19 cellular contexts compared by ENCODE assay signal in the genomic region with DNA sequence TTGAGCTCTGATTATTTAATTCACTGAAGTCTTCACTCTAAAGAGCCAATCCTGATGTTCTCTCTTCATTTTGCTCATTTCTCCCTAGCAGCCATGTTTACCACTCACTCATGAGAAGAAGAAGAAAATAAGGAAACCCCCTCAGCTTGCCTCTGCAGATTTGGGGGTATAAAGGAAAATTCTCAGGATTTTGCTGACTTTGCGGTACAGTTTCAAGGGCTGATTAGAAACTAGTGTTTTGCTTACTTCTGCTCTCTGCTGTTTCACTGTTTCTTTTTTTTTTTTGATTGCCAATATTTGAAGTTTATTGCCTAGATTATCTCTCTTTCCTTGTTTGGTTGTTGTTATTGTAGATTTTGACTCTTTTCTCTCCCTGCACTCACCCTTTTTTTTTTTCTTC. TPM values are rescaled to one million over a fixed set of nuclear protein-coding genes. Genes with fewer than 3 reads are reported as not detected.
DNase-seq lines count a peak whose midpoint lies in the region; ATAC-seq, FAIRE-seq and TF ChIP-seq lines count a peak whose summit lies in the region.
"Had no signal": no experiment of that assay in that cellular context is flagged by ENCODE, and none has a peak within 500 bp of the region (broad histone marks: within the 10 kb centered on the region; RNA-seq: fewer than 3 reads in every experiment).

No MANE protein-coding gene starts in this region.

- no peak for TF ChIP-seq RAD21 in K562 (CRISPR knock-in tag; conservative IDR thresholded peaks at IDR 0.05 in 1 of 2, IDR thresholded peaks at IDR 0.05 in 1 of 2)

- no peak for ATAC-seq in activated CD4-positive, alpha-beta T cell treated with anti-CD3 and anti-CD28 coated beads for 36 hours
- no peak for ATAC-seq in K562
- no peak for ATAC-seq in naive thymus-derived CD4-positive, alpha-beta T cell

- peaks cover 42% of the 10 kb centered on the region for H3K36me3 Mint-ChIP-seq in activated CD4-positive, alpha-beta T cell treated with anti-CD3 and anti-CD28 coated beads for 36 hours (ENCODE audit: low read depth)
- peaks cover 0 to 35% (median 19%) of the 10 kb centered on the region in 5 donors for H3K36me3 Mint-ChIP-seq in naive thymus-derived CD4-positive, alpha-beta T cell

- H4K20me1 ChIP-seq in KMS-11 (ENCODE audit: insufficient read depth), result no peaks in the 10 kb centered on the region
- no peaks in the 10 kb centered on the region for H4K20me1 ChIP-seq in K562 (replicated peaks; ENCODE audit: control insufficient read depth, insufficient read depth, low read length)
- no peaks in the 10 kb centered on the region for H4K20me1 ChIP-seq in smooth muscle cell (ENCODE audit: low read depth)

- H3K9me3 Mint-ChIP-seq in activated CD4-positive, alpha-beta T cell treated with anti-CD3 and anti-CD28 coated beads for 36 hours (ENCODE audit: low read depth), result no peaks in the 10 kb centered on the region
- no peaks in the 10 kb centered on the region for H3K9me3 Mint-ChIP-seq in naive thymus-derived CD4-positive, alpha-beta T cell
- H3K9me3 Mint-ChIP-seq: CD4-positive, alpha-beta memory T cell had no signal

- no peak for TF ChIP-seq EP300 in K562 (IDR thresholded peaks at IDR 0.05; ENCODE audit: low read length)

- H3K4me2 ChIP-seq in KMS-11, result peak overlapping the region; percentile 77
- H3K4me2 ChIP-seq in K562 (ENCODE audit: insufficient read depth, low read length), result no peak overlapping the region
- H3K4me2 ChIP-seq in smooth muscle cell, result no peak overlapping the region

- H3K9me3 ChIP-seq in K562 (replicated peaks; ENCODE audit: control insufficient read depth, insufficient read depth, low read depth, low read length), result no peaks in the 10 kb centered on the region
- H3K9me3 ChIP-seq in naive thymus-derived CD4-positive, alpha-beta T cell (ENCODE audit: control insufficient read depth in 2 of 3, low read length in 3 of 3), result no peaks in the 10 kb centered on the region
- H3K9me3 ChIP-seq in smooth muscle cell (replicated peaks; ENCODE audit: low read depth), result no peaks in the 10 kb centered on the region
- H3K9me3 ChIP-seq: HAP-1 had no signal

- in situ Hi-C loops in K562 (cut with MboI), result no loop called here

- CTCF ChIA-PET in activated CD4-positive, alpha-beta T cell treated with anti-CD3 and anti-CD28 coated beads for 36 hours (lab: Charles Lee), result interaction anchor here (1.0 to 2.0 kb wide), 4 partner anchors 10 to 46 kb away, joined by 3 to 7 read pairs (median 4); no protein-coding TSS in a partner anchor
- CTCF ChIA-PET in K562 (lab: Yijun Ruan, JAX; ENCODE audit: low intra/inter-chr PET ratio), result no interaction called here
- CTCF ChIA-PET in naive thymus-derived CD4-positive, alpha-beta T cell (lab: Charles Lee), result interaction anchor here (0.7 kb wide), 1 partner anchor 10 kb away, joined by 3 read pairs; no protein-coding TSS in a partner anchor

- H3K27me3 ChIP-seq in KMS-11 (ENCODE audit: insufficient read depth, low read depth), result no peaks in the 10 kb centered on the region
- no peaks in the 10 kb centered on the region for H3K27me3 ChIP-seq in K562 (ENCODE audit: control insufficient read depth in 2 of 2, insufficient read depth in 2 of 2, low read length in 2 of 2)
- no peaks in the 10 kb centered on the region for H3K27me3 ChIP-seq in naive thymus-derived CD4-positive, alpha-beta T cell (ENCODE audit: control insufficient read depth in 2 of 2, insufficient read depth in 2 of 2, low read length in 2 of 2)
- H3K27me3 ChIP-seq in smooth muscle cell (ENCODE audit: low read depth), result no peaks in the 10 kb centered on the region

- H3K9me1 ChIP-seq in K562 (ENCODE audit: control insufficient read depth, insufficient read depth, low read length), result no peaks in the 10 kb centered on the region

- no peaks in the 10 kb centered on the region for H3K27me3 Mint-ChIP-seq in activated CD4-positive, alpha-beta T cell treated with anti-CD3 and anti-CD28 coated beads for 36 hours
- no peaks in the 10 kb centered on the region for H3K27me3 Mint-ChIP-seq in naive thymus-derived CD4-positive, alpha-beta T cell
- H3K27me3 Mint-ChIP-seq: CD4-positive, alpha-beta memory T cell had no signal

- H3K4me3 ChIP-seq in KMS-11 (IDR thresholded peaks at IDR 0.05; ENCODE audit: insufficient read depth, low read depth, low read length), result no peak overlapping the region
- H3K4me3 ChIP-seq in K562, result no peak overlapping the region
- no peak overlapping the region for H3K4me3 ChIP-seq in naive thymus-derived CD4-positive, alpha-beta T cell (ENCODE audit: low read length)
- H3K4me3 ChIP-seq in smooth muscle cell, result no peak overlapping the region
- H3K4me3 ChIP-seq: HAP-1 had no signal

- H2AFZ ChIP-seq in KMS-11 (ENCODE audit: low read depth) (no peak overlapping the region), K562 (ENCODE audit: low read depth, low read length) (no peak overlapping the region), smooth muscle cell (ENCODE audit: low read depth) (no peak overlapping the region)

- FAIRE-seq in K562 (lab: Jason Lieb, UNC) (peak; percentile 6), frontal cortex (lab: Jason Lieb, UNC) (no peak)
- FAIRE-seq: GM19239 had no signal

- no peaks in the 10 kb centered on the region for H3F3A ChIP-seq in smooth muscle cell (ENCODE audit: low read depth)

- H3K27ac ChIP-seq in KMS-11 (peak overlapping the region; percentile 28), K562 (ENCODE audit: extremely low read depth, low read depth, low read length) (no peak overlapping the region), smooth muscle cell (ENCODE audit: low read depth) (no peak overlapping the region)
- H3K27ac ChIP-seq in naive thymus-derived CD4-positive, alpha-beta T cell (ENCODE audit: low read depth, low read length), result no peak overlapping the region

- WGBS in K562 (ENCODE audit: insufficient coverage, low coverage, missing lambda C conversion rate), result 100% methylated on average over 1 of the region's 1 CpG
- WGBS in smooth muscle cell (ENCODE audit: low lambda C conversion rate), result 100% methylated on average over 1 of the region's 1 CpG

- H3K4me1 ChIP-seq in KMS-11 (ENCODE audit: low read depth, poor library complexity, severe bottlenecking) (peaks cover 58% of the 10 kb centered on the region), K562 (replicated peaks in 1 of 2; ENCODE audit: control insufficient read depth in 2 of 2, insufficient read depth in 2 of 2, low read length in 2 of 2) (no peaks in the 10 kb centered on the region; a peak in 2 of 5 replicates), smooth muscle cell (ENCODE audit: low read depth) (no peaks in the 10 kb centered on the region)
- no peaks in the 10 kb centered on the region for H3K4me1 ChIP-seq in naive thymus-derived CD4-positive, alpha-beta T cell (ENCODE audit: control insufficient read depth in 2 of 2, insufficient read depth in 2 of 2, low read length in 2 of 2)
- H3K4me1 ChIP-seq: HAP-1 had no signal

- peaks cover 26% of the 10 kb centered on the region for H3K4me1 Mint-ChIP-seq in activated CD4-positive, alpha-beta T cell treated with anti-CD3 and anti-CD28 coated beads for 36 hours
- H3K4me1 Mint-ChIP-seq in naive thymus-derived CD4-positive, alpha-beta T cell, result peaks cover 0 to 9% (median 0%) of the 10 kb centered on the region in 7 donors

- BruUV-seq in K562 (replicated peaks; lab: Mats Ljungman, UMichigan), result no TSS peak

- intact Hi-C loops in activated CD4-positive, alpha-beta T cell treated with anti-CD3 and anti-CD28 coated beads for 36 hours (cut with DNase I, micrococcal nuclease), result no loop called here
- intact Hi-C loops in K562 (cut with micrococcal nuclease), result no loop called here
- intact Hi-C loops in naive thymus-derived CD4-positive, alpha-beta T cell (cut with micrococcal nuclease), result no loop called here

- H3K36me3 ChIP-seq in KMS-11 (ENCODE audit: insufficient read depth) (no peaks in the 10 kb centered on the region), K562 (ENCODE audit: control insufficient read depth, insufficient read depth, low read length) (peaks cover 3% of the 10 kb centered on the region; the same call in 2 of the 3 replicates), smooth muscle cell (ENCODE audit: low read depth) (peaks cover 5% of the 10 kb centered on the region)
- peaks cover 0 to 24% (median 5%) of the 10 kb centered on the region in 3 experiments for H3K36me3 ChIP-seq in naive thymus-derived CD4-positive, alpha-beta T cell (ENCODE audit: control insufficient read depth in 2 of 3, insufficient read depth in 3 of 3, low read length in 3 of 3)

- no peak for DNase-seq in activated CD4-positive, alpha-beta T cell treated with anti-CD3 and anti-CD28 coated beads for 36 hours
- DNase-seq in activated CD4-positive, alpha-beta T cell treated with anti-CD3 and anti-CD28 coated beads, Interleukin-2, amount 50 U/mL, for 48 hours, result no peak
- DNase-seq in K562 (ENCODE audit: extremely low read depth in 1 of 4, low spot score in 3 of 4) (no peak), frontal cortex (ENCODE audit: low spot score in 2 of 2) (no peak), smooth muscle cell (lab: John Stamatoyannopoulos, UW; ENCODE audit: unreplicated experiment) (no peak), kidney tubule cell (ENCODE audit: low spot score) (no peak)
- no peak for DNase-seq in naive thymus-derived CD4-positive, alpha-beta T cell
- DNase-seq: 8988T; Calu3; CD4-positive, alpha-beta memory T cell; DMS53; NCI-H146; NCI-H2081; NCI-H748 treated with DMSO at 0.1 percent for 48 hours; OCI-M1; RPMI8226 had no signal

- POLR2A ChIA-PET in activated CD4-positive, alpha-beta T cell treated with anti-CD3 and anti-CD28 coated beads for 36 hours (lab: Charles Lee), result no interaction called here
- POLR2A ChIA-PET in K562 (lab: Yijun Ruan, JAX), result interaction anchor here (1.2 to 1.6 kb wide), 4 partner anchors 8 to 11 kb away, joined by 3 to 9 read pairs (median 4); no protein-coding TSS in a partner anchor
- POLR2A ChIA-PET in naive thymus-derived CD4-positive, alpha-beta T cell (lab: Charles Lee), result no interaction called here

- no peak for TF ChIP-seq POLR2A in K562 (conservative IDR thresholded peaks at IDR 0.05)

- H3K79me2 ChIP-seq in KMS-11 (ENCODE audit: insufficient read depth, low read depth) (no peaks in the 10 kb centered on the region), K562 (ENCODE audit: control insufficient read depth, insufficient read depth, low read length) (no peaks in the 10 kb centered on the region), smooth muscle cell (ENCODE audit: low read depth) (no peaks in the 10 kb centered on the region)

- peak overlapping the region; percentile 2 for H3K27ac Mint-ChIP-seq in activated CD4-positive, alpha-beta T cell treated with anti-CD3 and anti-CD28 coated beads for 36 hours
- H3K27ac Mint-ChIP-seq in naive thymus-derived CD4-positive, alpha-beta T cell, result peak overlapping the region in 5 of 9 donors; percentile 24 to 60 (median 28)

- TF ChIP-seq CTCF in KMS-11 (conservative IDR thresholded peaks at IDR 0.05; ENCODE audit: low read depth, low read length) (no peak), K562 (IDR thresholded peaks at IDR 0.05 in 2 of 3, conservative IDR thresholded peaks at IDR 0.05 in 1 of 3; ENCODE audit: insufficient read depth in 2 of 3, low read depth in 1 of 3, low read length in 3 of 3) (no peak), smooth muscle cell (IDR thresholded peaks at IDR 0.05; ENCODE audit: borderline replicate concordance, insufficient read depth, poor library complexity, severe bottlenecking) (no peak)

- H3K9ac ChIP-seq in KMS-11, result no peak overlapping the region
- no peak overlapping the region for H3K9ac ChIP-seq in K562 (ENCODE audit: insufficient read depth in 1 of 2, low read depth in 2 of 2, low read length in 2 of 2)
- no peak overlapping the region for H3K9ac ChIP-seq in smooth muscle cell (ENCODE audit: low read depth)

- no peak overlapping the region for H3K4me3 Mint-ChIP-seq in activated CD4-positive, alpha-beta T cell treated with anti-CD3 and anti-CD28 coated beads for 36 hours
- H3K4me3 Mint-ChIP-seq in naive thymus-derived CD4-positive, alpha-beta T cell, result no peak overlapping the region
- H3K4me3 Mint-ChIP-seq: CD4-positive, alpha-beta memory T cell had no signal

RNA-seq across cellular contexts. Expression of a gene that starts 23.4 kb away (rescaled TPM):
- 10 to 100 TPM; 40.1 to 47.6 TPM for total RNA-seq in activated CD4-positive, alpha-beta T cell treated with anti-CD3 and anti-CD28 coated beads for 36 hours
- 5.8 and 9.9 TPM in 2 replicates for total RNA-seq in K562 (2011; cell fraction: chromatin; rRNA removed; ENCODE audit: low replicate concordance)
- 11.3 and 12.0 TPM in 2 replicates for total RNA-seq in K562 (2011; cell fraction: nucleolus; rRNA removed)
- total RNA-seq in K562 (2011; cell fraction: nucleoplasm; rRNA removed), result 17.2 and 21.7 TPM in 2 replicates
- 67.0 and 94.5 TPM in 2 replicates for total RNA-seq in K562 (2014; rRNA removed)
- total RNA-seq in K562 (2014; rRNA removed; fragmentation: Illumina TruSeq; extraction: Trizol), result 50.5 and 56.2 TPM in 2 replicates
- 55.0 and 57.0 TPM in 2 replicates for total RNA-seq in K562 (2015; rRNA removed; fragmentation: Illumina TruSeq; extraction: Trizol)
- total RNA-seq in K562 (2021), result 62.2 and 68.5 TPM in 2 replicates
- 55.3 and 70.5 TPM in 2 replicates for polyA plus RNA-seq in K562 (2011; rRNA removed)
- 118 and 120 TPM in 2 replicates for polyA plus RNA-seq in K562 (2011; cell fraction: cytosol; rRNA removed)
- 43.7 and 47.3 TPM in 2 replicates for polyA plus RNA-seq in K562 (2011; cell fraction: nucleus; rRNA removed)
- 89.0 and 106 TPM in 2 replicates for polyA plus RNA-seq in K562 (2012)
- polyA plus RNA-seq in K562 (2014; fragmentation: Illumina TruSeq; extraction: Trizol), result 101 and 109 TPM in 2 replicates
- polyA plus RNA-seq in K562 (2014; fragmentation: Nextera tagmentation; extraction: Ambion mirVana), result 10 to 100 TPM; 14.6 to 26.7 TPM
- 68.3 and 71.2 TPM in 2 replicates for polyA plus RNA-seq in K562 (2014; rRNA removed)
- 26.0 and 30.5 TPM in 2 replicates for polyA minus RNA-seq in K562 (2011; rRNA and poly(A)+ RNA removed)
- polyA minus RNA-seq in K562 (2011; cell fraction: cytosol; rRNA and poly(A)+ RNA removed), result 24.7 and 31.9 TPM in 2 replicates
- 6.7 and 12.2 TPM in 2 replicates for polyA minus RNA-seq in K562 (2011; cell fraction: nucleus; rRNA and poly(A)+ RNA removed)
- 10 to 100 TPM in 2 of 5 experiments, 1 to 10 TPM in 3; 4.5 to 29.8 (median 8.3) TPM for total RNA-seq in naive thymus-derived CD4-positive, alpha-beta T cell
- 1 to 10 TPM; 6.3 to 7.8 TPM for polyA plus RNA-seq in naive thymus-derived CD4-positive, alpha-beta T cell
- 12.2 TPM for total RNA-seq in frontal cortex
- 18.3 and 34.7 TPM in 2 replicates for total RNA-seq in smooth muscle cell
- 34.7 and 48.5 TPM in 2 replicates for polyA plus RNA-seq in smooth muscle cell

RNA-seq across cellular contexts. Expression of a gene that starts 49.2 kb away (rescaled TPM):
- 10 to 100 TPM; 33.7 to 48.7 TPM for total RNA-seq in activated CD4-positive, alpha-beta T cell treated with anti-CD3 and anti-CD28 coated beads for 36 hours
- 37.0 and 55.4 TPM in 2 replicates for total RNA-seq in K562 (2011; cell fraction: chromatin; rRNA removed; ENCODE audit: low replicate concordance)
- total RNA-seq in K562 (2011; cell fraction: nucleolus; rRNA removed), result 23.6 and 26.2 TPM in 2 replicates
- 42.4 and 57.2 TPM in 2 replicates for total RNA-seq in K562 (2011; cell fraction: nucleoplasm; rRNA removed)
- total RNA-seq in K562 (2014; rRNA removed), result 7.2 and 7.8 TPM in 2 replicates
- 11.2 and 12.6 TPM in 2 replicates for total RNA-seq in K562 (2014; rRNA removed; fragmentation: Illumina TruSeq; extraction: Trizol)
- 8.7 and 9.2 TPM in 2 replicates for total RNA-seq in K562 (2015; rRNA removed; fragmentation: Illumina TruSeq; extraction: Trizol)
- 11.4 and 18.0 TPM in 2 replicates for total RNA-seq in K562 (2021)
- polyA plus RNA-seq in K562 (2011; rRNA removed), result 6.8 and 9.5 TPM in 2 replicates
- 4.0 and 6.0 TPM in 2 replicates for polyA plus RNA-seq in K562 (2011; cell fraction: cytosol; rRNA removed)
- polyA plus RNA-seq in K562 (2011; cell fraction: nucleus; rRNA removed), result 10.9 and 11.4 TPM in 2 replicates
- 6.8 and 10.3 TPM in 2 replicates for polyA plus RNA-seq in K562 (2012)
- 6.3 and 6.5 TPM in 2 replicates for polyA plus RNA-seq in K562 (2014; fragmentation: Illumina TruSeq; extraction: Trizol)
- 1 to 10 TPM; 8.5 to 9.1 TPM for polyA plus RNA-seq in K562 (2014; fragmentation: Nextera tagmentation; extraction: Ambion mirVana)
- 5.3 and 6.0 TPM in 2 replicates for polyA plus RNA-seq in K562 (2014; rRNA removed)
- polyA minus RNA-seq in K562 (2011; rRNA and poly(A)+ RNA removed), result 26.6 and 27.8 TPM in 2 replicates
- polyA minus RNA-seq in K562 (2011; cell fraction: cytosol; rRNA and poly(A)+ RNA removed), result 5.7 and 6.1 TPM in 2 replicates
- polyA minus RNA-seq in K562 (2011; cell fraction: nucleus; rRNA and poly(A)+ RNA removed), result 7.0 and 12.2 TPM in 2 replicates
- 10 to 100 TPM; 20.9 to 35.5 (median 30.6) TPM for total RNA-seq in naive thymus-derived CD4-positive, alpha-beta T cell
- polyA plus RNA-seq in naive thymus-derived CD4-positive, alpha-beta T cell, result 10 to 100 TPM; 12.2 to 13.4 TPM
- total RNA-seq in frontal cortex, result 40.4 TPM
- 41.1 and 52.0 TPM in 2 replicates for total RNA-seq in smooth muscle cell
- 20.0 and 35.2 TPM in 2 replicates for polyA plus RNA-seq in smooth muscle cell
